20 cellular contexts compared by ENCODE assay signal in genomic region chr1:69707103-69707502, GRCh38.
A peak's percentile ranks its signal among the peaks of the same experiment; 100 is the strongest.
DNase-seq lines count a peak whose midpoint lies in the region; ATAC-seq and TF ChIP-seq lines count a peak whose summit lies in the region.
"Had no signal": no experiment of that assay in that cellular context is flagged by ENCODE, and none has a peak within 500 bp of the region (broad histone marks: within the 10 kb centered on the region; RNA-seq: fewer than 3 reads in every experiment).

No MANE protein-coding gene starts in this region.

- no peaks in the 10 kb centered on the region for H3K27me3 Mint-ChIP-seq in T-cell
- H3K27me3 Mint-ChIP-seq: CD8-positive, alpha-beta memory T cell had no signal

- no peak overlapping the region for H3K27ac ChIP-seq in mammary epithelial cell (ENCODE audit: insufficient read depth, low read depth, low read length)
- H3K27ac ChIP-seq: SK-N-MC had no signal

- H3K36me3 Mint-ChIP-seq in T-cell, result no peaks in the 10 kb centered on the region
- H3K36me3 Mint-ChIP-seq: CD8-positive, alpha-beta memory T cell had no signal

- no TSS peak for BruUV-seq in mammary epithelial cell (replicated peaks; lab: Mats Ljungman, UMichigan)

- POLR2A ChIA-PET in T-cell (lab: Charles Lee), result no interaction called here

- WGBS in mammary epithelial cell (ENCODE audit: low coverage, missing lambda C conversion rate), result 93% methylated on average over 4 of the region's 4 CpGs

- no peak overlapping the region for H2AFZ ChIP-seq in mammary epithelial cell (ENCODE audit: low read depth, low read length)

- no peak overlapping the region for H3K4me2 ChIP-seq in mammary epithelial cell (ENCODE audit: insufficient read depth, low read depth, low read length)

- H4K20me1 ChIP-seq in mammary epithelial cell (ENCODE audit: insufficient read depth, low read length), result no peaks in the 10 kb centered on the region

- dilution Hi-C loops in mammary epithelial cell (cut with HindIII; ENCODE audit: low sequenced_read_pairs), result no loop called here

- CTCF ChIA-PET in T-cell (lab: Charles Lee), result no interaction called here
- CTCF ChIA-PET in mammary epithelial cell (lab: Charles Lee; ENCODE audit: low non-redundant PET), result no interaction called here

- H3K4me3 Mint-ChIP-seq in T-cell, result no peak overlapping the region
- H3K4me3 Mint-ChIP-seq: CD8-positive, alpha-beta memory T cell had no signal

- H3K4me3 ChIP-seq in mammary epithelial cell (replicated peaks in 1 of 3; ENCODE audit: insufficient read depth in 1 of 3, low read depth in 2 of 3, low read length in 3 of 3), result no peak overlapping the region
- H3K4me3 ChIP-seq: MG63, SK-N-MC had no signal

- H3K27ac Mint-ChIP-seq in T-cell, result no peak overlapping the region
- H3K27ac Mint-ChIP-seq: CD8-positive, alpha-beta memory T cell had no signal

- in situ Hi-C loops in mammary epithelial cell (cut with MboI; ENCODE audit: low sequenced_read_pairs in 2 of 2), result no loop called here

- H3K9ac ChIP-seq in mammary epithelial cell (ENCODE audit: insufficient read depth, low read length), result no peak overlapping the region

- H3K9me3 Mint-ChIP-seq in T-cell, result peaks cover 0 to 6% (median 3%) of the 10 kb centered on the region in 3 donors

- no peaks in the 10 kb centered on the region for H3K79me2 ChIP-seq in mammary epithelial cell (ENCODE audit: insufficient read depth, low read length)

- no peaks in the 10 kb centered on the region for H3K4me1 Mint-ChIP-seq in T-cell
- H3K4me1 Mint-ChIP-seq: CD8-positive, alpha-beta memory T cell had no signal

- no peak for TF ChIP-seq CTCF in mammary epithelial cell (conservative IDR thresholded peaks at IDR 0.05 in 1 of 2, IDR thresholded peaks at IDR 0.05 in 1 of 2; ENCODE audit: extremely low read depth in 1 of 2, insufficient read depth in 1 of 2, low read depth in 1 of 2, low read length in 2 of 2)

- intact Hi-C loops in mammary epithelial cell (cut with micrococcal nuclease), result no loop called here

- H3K36me3 ChIP-seq in mammary epithelial cell (ENCODE audit: insufficient read depth, low read length), result no peaks in the 10 kb centered on the region
- H3K36me3 ChIP-seq: MG63 had no signal

- no peak for ATAC-seq in T-cell (replicated peaks in 1 of 4)
- ATAC-seq: Right ventricle myocardium inferior had no signal

- DNase-seq in NCI-H524 (lab: John Stamatoyannopoulos, UW) (peak; percentile 16 to 25), NCI-H524 treated with DMSO at 0.1 percent for 48 hours (lab: John Stamatoyannopoulos, UW) (no peak), SHP77 treated with DMSO at 0.1 percent for 48 hours (lab: John Stamatoyannopoulos, UW) (peak; percentile 16), hippocampal formation (lab: John Stamatoyannopoulos, UW) (peak; percentile 4 to 43), T-cell (no peak), mammary epithelial cell (no peak), HT-29 (ENCODE audit: low spot score) (no peak)
- DNase-seq: C1 segment of cervical spinal cord; CD8-positive, alpha-beta memory T cell; GF-D8; HCEC 1CT; Kasumi-1; MG63; NCI-H1092; NCI-H146; NCI-H2081 treated with DMSO at 0.1 percent for 48 hours; NCI-H226; NCI-H526 treated with DMSO at 0.1 percent for 48 hours had no signal

- peaks cover 4% of the 10 kb centered on the region for H3K4me1 ChIP-seq in mammary epithelial cell (ENCODE audit: insufficient read depth, low read length)

- H3K27me3 ChIP-seq in mammary epithelial cell (ENCODE audit: insufficient read depth, low read length), result no peaks in the 10 kb centered on the region
- H3K27me3 ChIP-seq: MG63 had no signal

- H3K9me3 ChIP-seq in mammary epithelial cell (replicated peaks; ENCODE audit: insufficient read depth, low read length), result no peaks in the 10 kb centered on the region
- H3K9me3 ChIP-seq: MG63 had no signal

Comparison
In these comparisons a context has a peak if more than half of its experiments do, and no peak if none do; other contexts are left out.
1. DNase-seq: peak in NCI-H524 (2 of 2), SHP77 treated with DMSO at 0.1 percent for 48 hours (single experiment) and hippocampal formation (2 of 2); none in NCI-H524 treated with DMSO at 0.1 percent for 48 hours (single experiment), T-cell (0 of 34), mammary epithelial cell (single experiment) and HT-29 (single experiment).